ENCODE assay signal across 8 cellular contexts in the genomic region with DNA sequence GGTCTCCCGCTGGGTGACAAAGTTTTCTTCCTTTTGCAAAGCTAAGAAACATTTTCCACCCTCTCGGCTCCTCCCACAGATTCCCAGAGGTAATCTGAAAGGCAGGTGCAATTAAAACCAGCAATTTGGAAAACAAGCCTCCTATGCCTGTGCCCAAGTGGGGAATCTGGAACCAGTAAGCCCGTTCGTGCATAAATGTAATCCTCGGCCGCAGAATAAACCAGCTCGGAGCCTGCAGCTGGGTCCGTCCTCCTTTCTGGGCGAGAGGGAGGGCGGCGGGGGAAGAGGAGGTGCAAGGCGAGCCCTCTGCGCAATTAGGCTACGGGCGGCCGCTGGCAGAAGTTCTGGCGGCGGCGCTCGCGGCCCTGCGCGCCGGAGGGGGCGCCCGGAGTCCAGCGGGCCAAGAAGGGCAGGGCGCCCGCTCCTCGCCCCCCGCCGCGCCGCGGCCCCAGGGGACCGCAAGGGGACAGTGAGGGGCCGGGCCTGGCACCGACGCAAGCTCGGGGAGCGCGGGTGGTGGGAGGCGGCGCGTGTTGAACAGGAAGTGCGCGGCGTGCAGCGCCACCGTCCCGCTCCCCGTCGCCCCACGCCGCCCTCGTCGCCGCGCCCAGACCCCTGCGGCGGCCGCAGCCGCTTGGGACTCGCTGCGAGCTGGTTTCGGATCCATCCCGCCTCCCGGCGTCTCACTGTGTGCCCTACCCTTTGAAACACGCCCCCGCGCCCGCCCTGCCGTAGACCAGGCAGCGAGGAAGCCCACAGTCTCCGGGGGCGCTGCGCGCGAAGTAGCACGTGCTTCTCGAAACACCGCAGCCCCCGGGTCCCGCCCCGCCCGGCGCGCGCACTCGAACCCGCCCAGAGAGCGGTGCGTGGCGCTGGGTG. TPM values are rescaled to one million over a fixed set of nuclear protein-coding genes. Genes with fewer than 3 reads are reported as not detected.
DNase-seq lines count a peak whose midpoint lies in the region; ATAC-seq, FAIRE-seq and TF ChIP-seq lines count a peak whose summit lies in the region.

Gene PRKAG2, minus strand, starts transcription at position 217 of the 879 bp plus-strand sequence. CDS start 495 bp downstream, outside the sequence.

- intact Hi-C loops in right lobe of liver (cut with DNase I): loop anchor here in 1 of 2 donors (5.0 kb wide), 1 partner anchor 40 kb away; no protein-coding TSS in a partner anchor

- H3K4me3 ChIP-seq in coronary artery (peak within 1 kb of the TSS; percentile 79), right lobe of liver (peak within 1 kb of the TSS; percentile 84 to 98 (median 84))

- H3K9ac ChIP-seq in ES-I3 (ENCODE audit: low read depth, low read length): peak within 1 kb of the TSS; percentile 87

- no peak for FAIRE-seq in D721Med (lab: Jason Lieb, UNC)

- DNase-seq in HCEC 1CT (peak; percentile 31), NCI-H1694 treated with DMSO at 0.1 percent for 48 hours (lab: John Stamatoyannopoulos, UW) (peak; percentile 68), coronary artery (ENCODE audit: low spot score) (no peak), right lobe of liver (peak; percentile 79 to 89 (median 84)), D721Med (ENCODE audit: insufficient read length, low spot score) (no peak)
- DNase-seq in activated CD4-positive, alpha-beta T cell treated with anti-CD3 and anti-CD28 coated beads for 48 hours: peak; percentile 77
- DNase-seq in stimulated activated CD4-positive, alpha-beta T cell treated with anti-CD3 and anti-CD28 coated beads, Interleukin-4, amount 100 ng/mL, for 24 hours: peak; percentile 73

- H3K36me3 ChIP-seq in ES-I3 (ENCODE audit: insufficient read depth, low read length): no peaks in the 10 kb centered on the region
- no peaks in the 10 kb centered on the region for H3K36me3 ChIP-seq in right lobe of liver

- H3K27me3 ChIP-seq in right lobe of liver: no peaks in the 10 kb centered on the region

- no peaks in the 10 kb centered on the region for H3K4me1 ChIP-seq in ES-I3 (ENCODE audit: insufficient read depth, low read length)
- H3K4me1 ChIP-seq in right lobe of liver: peaks cover 0 to 24% (median 3%) of the 10 kb centered on the region in 4 donors

- H3K27ac ChIP-seq in coronary artery (peak within 1 kb of the TSS; percentile 83 to 94), right lobe of liver (peak within 1 kb of the TSS; percentile 90 to 99 (median 98))

- peak; percentile 31 to 54 (median 47) for ATAC-seq in right lobe of liver

- TF ChIP-seq POLR2A in right lobe of liver (IDR thresholded peaks at IDR 0.05): peak; percentile 82

- no peaks in the 10 kb centered on the region for H3K9me3 ChIP-seq in ES-I3 (ENCODE audit: control insufficient read depth, insufficient read depth, low read length)
- no peaks in the 10 kb centered on the region for H3K9me3 ChIP-seq in right lobe of liver

- WGBS in right lobe of liver (ENCODE audit: insufficient coverage, low coverage, low lambda C conversion rate, missing lambda C conversion rate): 0% methylated on average over 4 of the region's 95 CpGs

- TF ChIP-seq CTCF in coronary artery (IDR thresholded peaks at IDR 0.05) (no peak), right lobe of liver (IDR thresholded peaks at IDR 0.05) (peak; percentile 6 to 28 (median 14)), D721Med (IDR thresholded peaks at IDR 0.05; ENCODE audit: insufficient read depth, missing control alignments) (no peak)

RNA-seq across cellular contexts. Expression of gene PRKAG2, which starts in this region (rescaled TPM):
- total RNA-seq in right lobe of liver: 10 to 100 TPM; 20.6 to 63.6 (median 29.5) TPM

Comparison
In these comparisons a context has a peak if more than half of its experiments do, and no peak if none do; other contexts are left out.
1. DNase-seq: peak in HCEC 1CT (single experiment), NCI-H1694 treated with DMSO at 0.1 percent for 48 hours (single experiment), activated CD4-positive, alpha-beta T cell treated with anti-CD3 and anti-CD28 coated beads for 48 hours (single experiment), right lobe of liver (3 of 3) and stimulated activated CD4-positive, alpha-beta T cell treated with anti-CD3 and anti-CD28 coated beads, Interleukin-4, amount 100 ng/mL, for 24 hours (single experiment); none in coronary artery (single experiment) and D721Med (single experiment).
2. CTCF ChIP-seq: peak in right lobe of liver (4 of 4); none in coronary artery (single experiment) and D721Med (single experiment).